17 cellular contexts compared by ENCODE assay signal in the genomic region with DNA sequence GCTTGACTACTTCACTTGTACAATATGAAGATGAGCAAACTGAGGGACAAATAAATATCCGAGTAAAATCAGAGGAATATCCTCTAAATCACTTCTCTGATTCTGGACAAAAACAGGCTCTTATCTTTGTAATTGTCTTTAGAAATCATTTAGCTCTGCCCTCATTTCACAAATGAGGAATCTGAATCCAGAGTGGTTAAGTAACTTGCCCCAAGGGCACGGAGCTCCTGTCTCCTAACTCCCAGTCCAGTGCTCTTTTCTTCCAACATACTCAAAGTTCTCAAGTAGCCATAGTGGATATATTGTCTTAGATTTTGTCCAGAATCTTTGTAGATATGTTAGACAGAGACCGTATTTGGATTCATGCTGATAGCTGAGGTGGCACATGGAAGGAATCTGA.
DNase-seq lines count a peak whose midpoint lies in the region; ATAC-seq and TF ChIP-seq lines count a peak whose summit lies in the region.
"Had no signal": no experiment of that assay in that cellular context is flagged by ENCODE, and none has a peak within 500 bp of the region (broad histone marks: within the 10 kb centered on the region; RNA-seq: fewer than 3 reads in every experiment).

No MANE protein-coding gene starts in this region.

- no peak overlapping the region for H3K27ac ChIP-seq in HCT116 (ENCODE audit: low read depth, low read length)
- H3K27ac ChIP-seq in epithelial cell of prostate, result peak overlapping the region; percentile 6
- H3K27ac ChIP-seq in trophoblast cell (ENCODE audit: low read depth, low read length), result no peak overlapping the region
- H3K27ac ChIP-seq: C4-2B, KMS-11 had no signal

- no peak overlapping the region for H3K18ac ChIP-seq in trophoblast cell (ENCODE audit: low read length)

- no peak overlapping the region for H3K4me2 ChIP-seq in HCT116 (ENCODE audit: low read length)
- H3K4me2 ChIP-seq in trophoblast cell (ENCODE audit: low read length), result no peak overlapping the region
- H3K4me2 ChIP-seq: KMS-11 had no signal

- H3K14ac ChIP-seq in trophoblast cell (ENCODE audit: low read length), result no peak overlapping the region

- POLR2A ChIA-PET in HCT116 (lab: Charles Lee), result no interaction called here

- H3K4ac ChIP-seq in trophoblast cell (ENCODE audit: low read depth, low read length), result no peak overlapping the region

- RAD21 ChIA-PET in HCT116 (lab: Charles Lee; ENCODE audit: low non-redundant PET in 1 of 2, low total read pairs in 2 of 2, uncharacterized antibody in 2 of 2, unreplicated experiment in 2 of 2), result no interaction called here

- CTCF ChIA-PET in HCT116 (lab: Charles Lee), result interaction anchor here (1.0 to 1.2 kb wide), 2 partner anchors 8 to 14 kb away, joined by 3 to 5 read pairs; no protein-coding TSS in a partner anchor

- TF ChIP-seq POLR2A in HCT116 (IDR thresholded peaks at IDR 0.05; ENCODE audit: borderline replicate concordance, extremely low read depth, insufficient read depth, insufficient read length), result no peak

- no peak overlapping the region for H3K23ac ChIP-seq in trophoblast cell (ENCODE audit: low read length)

- H2AK5ac ChIP-seq in trophoblast cell (ENCODE audit: low read length), result no peak overlapping the region

- H4K20me1 ChIP-seq in HCT116 (ENCODE audit: insufficient read depth), result no peaks in the 10 kb centered on the region

- H2AFZ ChIP-seq in HCT116 (ENCODE audit: low read depth, low read length, poor library complexity, severe bottlenecking) (peak overlapping the region; percentile 79), trophoblast cell (ENCODE audit: insufficient read depth, low read length, poor library complexity) (no peak overlapping the region)

- no peak overlapping the region for H2BK120ac ChIP-seq in trophoblast cell (ENCODE audit: insufficient read depth, low read length, poor library complexity)

- no peak overlapping the region for H2BK5ac ChIP-seq in trophoblast cell (ENCODE audit: low read depth, low read length, poor library complexity)

- H3K9ac ChIP-seq in HCT116 (ENCODE audit: low read length), result no peak overlapping the region
- H3K9ac ChIP-seq in trophoblast cell (ENCODE audit: low read length), result no peak overlapping the region
- H3K9ac ChIP-seq: KMS-11 had no signal

- WGBS in trophoblast cell (ENCODE audit: extremely low coverage, insufficient coverage, insufficient read length), result no CpG with 5 or more reads among the region's 3 CpGs

- H3K79me1 ChIP-seq in trophoblast cell (ENCODE audit: low read length), result peaks cover 3% of the 10 kb centered on the region

- no peaks in the 10 kb centered on the region for H3K9me3 ChIP-seq in HCT116 (ENCODE audit: control insufficient read depth in 1 of 2, insufficient read depth in 1 of 2, low read depth in 1 of 2, low read length in 2 of 2)
- no peaks in the 10 kb centered on the region for H3K9me3 ChIP-seq in trophoblast cell (ENCODE audit: insufficient read depth, low read depth, low read length)
- H3K9me3 ChIP-seq: Caco-2 had no signal

- no peak for TF ChIP-seq CTCF in HCT116 (IDR thresholded peaks at IDR 0.05 in 2 of 3, conservative IDR thresholded peaks at IDR 0.05 in 1 of 3; ENCODE audit: borderline replicate concordance in 1 of 3, insufficient read depth in 1 of 3, low read depth in 2 of 3, low read length in 2 of 3)

- peaks cover 0 to 7% of the 10 kb centered on the region in 2 experiments; a peak in 1 of 4 replicates for H3K4me1 ChIP-seq in HCT116 (ENCODE audit: control insufficient read depth in 1 of 2, insufficient read depth in 2 of 2, low read length in 2 of 2)
- no peaks in the 10 kb centered on the region for H3K4me1 ChIP-seq in trophoblast cell (ENCODE audit: control insufficient read depth in 1 of 2, insufficient read depth in 2 of 2, low read length in 2 of 2)

- H4K12ac ChIP-seq in trophoblast cell (ENCODE audit: low read depth, low read length), result no peak overlapping the region

- TF ChIP-seq RAD21 in HCT116 (IDR thresholded peaks at IDR 0.05; ENCODE audit: low read depth), result no peak

- DNase-seq in HCT116 (ENCODE audit: low read depth, low spot score) (no peak), RPMI7951 (ENCODE audit: low read depth) (peak; percentile 65), epithelial cell of prostate (ENCODE audit: low read depth, low spot score) (no peak), trophoblast cell (peak; percentile 59 to 86), SIG-M5 (lab: John Stamatoyannopoulos, UW) (no peak), DMS153 treated with DMSO at 0.1 percent for 48 hours (lab: John Stamatoyannopoulos, UW; ENCODE audit: unreplicated experiment) (no peak), left lobe of liver (ENCODE audit: low spot score) (no peak)
- DNase-seq: AML-193; Caco-2; CD4-positive, alpha-beta T cell; DMS153; DMS79 treated with DMSO at 0.1 percent for 48 hours; GF-D8; HFFc6 had no signal

- H4K8ac ChIP-seq in trophoblast cell (ENCODE audit: low read depth, low read length), result no peak overlapping the region

- no peaks in the 10 kb centered on the region for H3K36me3 ChIP-seq in HCT116 (ENCODE audit: control insufficient read depth in 1 of 2, insufficient read depth in 2 of 2, low read length in 2 of 2)
- H3K36me3 ChIP-seq in trophoblast cell (ENCODE audit: control insufficient read depth in 1 of 2, insufficient read depth in 2 of 2, low read length in 2 of 2), result no peaks in the 10 kb centered on the region

- H3K9me2 ChIP-seq in HCT116 (ENCODE audit: insufficient read depth), result no peaks in the 10 kb centered on the region

- ATAC-seq in HCT116, result no peak
- ATAC-seq in left lobe of liver, result no peak
- ATAC-seq in GM18868 (IDR thresholded peaks at IDR 0.05; ENCODE audit: unreplicated experiment), result no peak

- H4K91ac ChIP-seq in trophoblast cell (ENCODE audit: low read depth, low read length), result no peak overlapping the region

- no TSS peak for BruUV-seq in HCT116 (replicated peaks; lab: Mats Ljungman, UMichigan)

- H3K79me2 ChIP-seq in HCT116 (ENCODE audit: insufficient read depth, low read length), result no peaks in the 10 kb centered on the region
- no peaks in the 10 kb centered on the region for H3K79me2 ChIP-seq in trophoblast cell (ENCODE audit: control insufficient read depth, insufficient read depth, low read length, poor library complexity)

- H2BK12ac ChIP-seq in trophoblast cell (ENCODE audit: low read length), result no peak overlapping the region

- H3K4me3 ChIP-seq in HCT116 (replicated peaks in 1 of 2; ENCODE audit: low read depth in 1 of 2, low read length in 2 of 2) (no peak overlapping the region), trophoblast cell (ENCODE audit: low read depth, low read length) (no peak overlapping the region)

- H3K27me3 ChIP-seq in HCT116 (ENCODE audit: insufficient read depth, low read length) (no peaks in the 10 kb centered on the region), trophoblast cell (ENCODE audit: insufficient read depth, low read length) (no peaks in the 10 kb centered on the region)

- intact Hi-C loops in HCT116 (cut with micrococcal nuclease), result no loop called here

TF ChIP-seq in HCT116, 20 proteins besides CTCF, POLR2A, EP300 and RAD21:
- no peak for TF ChIP-seq EGR1 (IDR thresholded peaks at IDR 0.05; ENCODE audit: low read depth)
- TF ChIP-seq POLR2AphosphoS5 (IDR thresholded peaks at IDR 0.05; ENCODE audit: low read depth, low read length), result no peak
- no peak for TF ChIP-seq EZH2phosphoT487 (IDR thresholded peaks at IDR 0.05; ENCODE audit: borderline replicate concordance)
TF ChIP-seq in HCT116: peak in this region for 0.

Comparison
In these comparisons a context has a peak if more than half of its experiments do, and no peak if none do; other contexts are left out.
1. DNase-seq: peak in RPMI7951 (single experiment) and trophoblast cell (2 of 2); none in HCT116 (single experiment), epithelial cell of prostate (single experiment), SIG-M5 (single experiment), DMS153 treated with DMSO at 0.1 percent for 48 hours (single experiment) and left lobe of liver (single experiment).